Comparison of ENCODE assay signal across 1 cellular context in the genomic region with DNA sequence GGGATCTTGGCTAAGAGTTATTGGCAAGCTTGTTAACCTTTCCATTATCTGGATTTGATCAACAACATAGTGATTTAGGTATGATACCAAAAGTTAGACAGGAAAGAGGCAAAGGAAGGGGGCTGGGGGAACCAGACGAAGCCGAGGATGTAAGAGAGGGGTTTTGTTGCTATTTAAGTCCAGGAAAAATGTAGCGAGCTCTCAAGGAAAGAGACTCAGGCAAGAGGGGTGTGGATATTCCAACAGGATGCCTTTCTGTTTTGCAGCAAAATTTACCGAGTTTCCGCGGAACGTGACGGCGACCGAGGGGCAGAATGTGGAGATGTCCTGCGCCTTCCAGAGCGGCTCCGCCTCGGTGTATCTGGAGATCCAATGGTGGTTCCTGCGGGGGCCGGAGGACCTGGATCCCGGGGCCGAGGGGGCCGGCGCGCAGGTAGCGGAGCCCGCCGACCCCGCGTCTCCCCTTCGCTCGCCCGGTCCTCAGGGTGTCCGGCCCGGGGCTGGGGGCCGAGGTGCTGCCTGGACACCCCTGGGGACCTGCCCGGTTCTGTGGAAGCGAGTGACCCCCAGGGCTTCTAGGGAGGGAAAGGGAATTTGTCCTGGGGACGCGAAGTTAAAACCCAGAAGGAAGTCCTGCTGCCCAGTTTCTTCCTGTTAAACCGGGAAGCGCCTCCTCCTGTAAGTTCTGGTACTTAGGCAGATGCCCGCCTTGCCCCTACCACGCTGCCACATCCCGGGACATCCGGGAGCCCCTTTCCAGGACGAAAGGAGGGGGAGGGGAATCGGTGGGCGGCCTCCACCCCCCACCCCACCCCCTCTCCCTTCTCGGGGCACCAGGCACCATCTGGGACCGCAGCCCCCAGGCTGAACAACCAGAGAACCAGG.
TF ChIP-seq lines count a peak whose summit lies in the region.

No MANE protein-coding gene starts in this region.

TF ChIP-seq in WTC11, 78 proteins besides CTCF, POLR2A, EP300 and RAD21 (continued from another document):
- TF ChIP-seq ELF4 (CRISPR knock-in tag; IDR thresholded peaks at IDR 0.05; ENCODE audit: low read depth): no peak
- no peak for TF ChIP-seq ZBTB21 (CRISPR knock-in tag; IDR thresholded peaks at IDR 0.05; ENCODE audit: borderline replicate concordance)
- TF ChIP-seq ZNF396 (CRISPR knock-in tag; IDR thresholded peaks at IDR 0.05; ENCODE audit: borderline replicate concordance): no peak
